ENCODE assay signal across 1 cellular context in the genomic region with DNA sequence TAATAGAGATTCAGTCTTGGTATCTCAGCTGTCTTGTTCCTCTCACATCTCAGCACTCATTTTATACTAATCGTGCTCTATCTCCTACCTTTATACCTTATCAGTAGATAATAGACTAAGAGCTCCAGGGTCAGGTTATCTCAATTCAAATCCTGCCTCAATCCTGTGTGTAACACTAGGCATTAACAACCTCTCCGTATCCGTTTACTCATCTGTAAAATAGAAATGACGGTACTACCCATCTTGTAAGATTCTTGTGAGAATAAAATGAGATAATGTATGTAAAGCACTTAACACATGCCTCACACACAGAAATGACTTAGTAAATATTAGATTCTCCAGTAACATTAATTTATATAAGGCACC.
A peak's percentile ranks its signal among the peaks of the same experiment; 100 is the strongest.
TF ChIP-seq lines count a peak whose summit lies in the region.

No MANE protein-coding gene starts in this region.

TF ChIP-seq in GM12878, 131 proteins besides CTCF, POLR2A, EP300 and RAD21 (continued from another document):
- TF ChIP-seq, protein P1, sequence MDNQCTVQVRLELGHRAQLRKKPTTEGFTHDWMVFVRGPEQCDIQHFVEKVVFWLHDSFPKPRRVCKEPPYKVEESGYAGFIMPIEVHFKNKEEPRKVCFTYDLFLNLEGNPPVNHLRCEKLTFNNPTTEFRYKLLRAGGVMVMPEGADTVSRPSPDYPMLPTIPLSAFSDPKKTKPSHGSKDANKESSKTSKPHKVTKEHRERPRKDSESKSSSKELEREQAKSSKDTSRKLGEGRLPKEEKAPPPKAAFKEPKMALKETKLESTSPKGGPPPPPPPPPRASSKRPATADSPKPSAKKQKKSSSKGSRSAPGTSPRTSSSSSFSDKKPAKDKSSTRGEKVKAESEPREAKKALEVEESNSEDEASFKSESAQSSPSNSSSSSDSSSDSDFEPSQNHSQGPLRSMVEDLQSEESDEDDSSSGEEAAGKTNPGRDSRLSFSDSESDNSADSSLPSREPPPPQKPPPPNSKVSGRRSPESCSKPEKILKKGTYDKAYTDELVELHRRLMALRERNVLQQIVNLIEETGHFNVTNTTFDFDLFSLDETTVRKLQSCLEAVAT (IDR thresholded peaks at IDR 0.05) = peak; percentile 96
- TF ChIP-seq MYB (IDR thresholded peaks at IDR 0.05; ENCODE audit: borderline replicate concordance, low read depth, low read length) (no peak), ZBED1 (IDR thresholded peaks at IDR 0.05; ENCODE audit: borderline replicate concordance) (0 out of 2 replicates have a peak, but pooled peaks have one; percentile 20), SREBF1 (IDR thresholded peaks at IDR 0.05; ENCODE audit: low read length) (no peak), EZH2 (IDR thresholded peaks at IDR 0.05; ENCODE audit: borderline replicate concordance, control insufficient read depth, low read depth, low read length) (no peak)
- TF ChIP-seq, protein P2, sequence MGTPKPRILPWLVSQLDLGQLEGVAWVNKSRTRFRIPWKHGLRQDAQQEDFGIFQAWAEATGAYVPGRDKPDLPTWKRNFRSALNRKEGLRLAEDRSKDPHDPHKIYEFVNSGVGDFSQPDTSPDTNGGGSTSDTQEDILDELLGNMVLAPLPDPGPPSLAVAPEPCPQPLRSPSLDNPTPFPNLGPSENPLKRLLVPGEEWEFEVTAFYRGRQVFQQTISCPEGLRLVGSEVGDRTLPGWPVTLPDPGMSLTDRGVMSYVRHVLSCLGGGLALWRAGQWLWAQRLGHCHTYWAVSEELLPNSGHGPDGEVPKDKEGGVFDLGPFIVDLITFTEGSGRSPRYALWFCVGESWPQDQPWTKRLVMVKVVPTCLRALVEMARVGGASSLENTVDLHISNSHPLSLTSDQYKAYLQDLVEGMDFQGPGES (IDR thresholded peaks at IDR 0.05) = no peak
